25 cellular contexts compared by ENCODE assay signal in the genomic region with DNA sequence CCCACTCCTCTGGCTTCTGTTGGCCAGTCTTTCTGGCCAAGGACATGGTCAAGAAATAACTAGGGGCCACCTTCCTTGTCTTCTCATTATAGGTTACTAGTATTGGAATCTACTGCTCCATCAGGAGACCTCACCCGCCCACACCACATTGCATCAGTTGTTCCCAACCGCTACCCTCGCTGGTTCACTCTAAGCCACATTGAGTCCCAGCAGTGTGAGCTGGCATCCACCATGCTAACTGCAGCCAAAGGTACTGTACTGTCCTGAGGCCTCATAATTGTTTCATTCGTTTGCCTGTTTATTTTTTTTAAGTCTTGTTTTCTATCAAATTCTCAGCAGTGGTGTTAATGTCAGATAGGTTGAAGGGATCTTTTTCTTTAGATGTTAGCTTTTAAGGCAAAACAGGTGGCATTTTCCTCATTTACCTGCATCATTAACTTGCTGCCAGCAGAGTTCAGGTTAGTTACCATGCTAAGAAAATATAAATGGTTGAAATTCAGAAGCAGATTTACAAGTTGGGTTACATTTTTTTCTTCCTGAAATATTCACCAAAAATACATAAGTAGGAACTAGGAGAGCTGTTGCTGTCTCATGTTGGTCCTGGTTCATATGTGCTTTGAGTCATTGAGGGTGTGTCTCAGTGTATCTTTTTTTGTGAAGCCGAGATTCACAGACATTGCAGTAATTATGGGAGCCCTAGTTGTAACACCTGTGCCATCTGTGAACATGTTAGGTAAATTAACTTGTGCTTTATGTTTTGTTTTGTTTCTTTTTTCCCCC.
A peak's percentile ranks its signal among the peaks of the same experiment; 100 is the strongest.
DNase-seq lines count a peak whose midpoint lies in the region; ATAC-seq and TF ChIP-seq lines count a peak whose summit lies in the region.
"Had no signal": no experiment of that assay in that cellular context is flagged by ENCODE, and none has a peak within 500 bp of the region (broad histone marks: within the 10 kb centered on the region; RNA-seq: fewer than 3 reads in every experiment).

No MANE protein-coding gene starts in this region.

- no peak for ATAC-seq in natural killer cell treated with Interleukin-12 subunit alpha and Interleukin-12 subunit beta and Interleukin-15 and Interleukin-18, amount 100 ng/mL, for 72 hours
- ATAC-seq: activated CD8-positive, alpha-beta T cell treated with anti-CD3 and anti-CD28 coated beads for 36 hours; CD8-positive, alpha-beta T cell; right cardiac atrium; stimulated activated naive CD8-positive, alpha-beta T cell treated with anti-CD3 and anti-CD28 coated beads, Interleukin-15, Interleukin-2, amounts not matched to agents 100 U/mL and 50 U/mL, for 24 hours had no signal

- H3K27me3 ChIP-seq in neural progenitor cell (no peaks in the 10 kb centered on the region), esophagus muscularis mucosa (no peaks in the 10 kb centered on the region)
- H3K27me3 ChIP-seq: cardiac muscle cell, testis had no signal

- TF ChIP-seq POLR2A in esophagus muscularis mucosa (IDR thresholded peaks at IDR 0.05; ENCODE audit: low read depth): no peak

- intact Hi-C loops in posterior cingulate gyrus (cut with DNase I): loop anchor here (10.0 kb wide), 1 partner anchor 204 kb away; a partner anchor contains a TSS
- intact Hi-C loops in esophagus muscularis mucosa (cut with DNase I): no loop called here

- H4K20me1 ChIP-seq in neural progenitor cell (ENCODE audit: low read depth): no peaks in the 10 kb centered on the region

- no peak overlapping the region for H3K9ac ChIP-seq in neural progenitor cell

- H3K4me1 Mint-ChIP-seq in endothelial cell (ENCODE audit: unreplicated experiment) (no peaks in the 10 kb centered on the region), neural progenitor cell (no peaks in the 10 kb centered on the region)
- H3K4me1 Mint-ChIP-seq in natural killer cell treated with Interleukin-12 subunit alpha and Interleukin-12 subunit beta and Interleukin-15 and Interleukin-18, amount 100 ng/mL, for 72 hours (ENCODE audit: low read depth in 2 of 2): peaks cover 10 to 11% of the 10 kb centered on the region in 2 donors
- H3K4me1 Mint-ChIP-seq: endodermal cell had no signal

- POLR2A ChIA-PET in RWPE1 (lab: Yijun Ruan, JAX; ENCODE audit: low non-redundant PET): no interaction called here

- H3K9me3 Mint-ChIP-seq in endothelial cell (ENCODE audit: unreplicated experiment) (no peaks in the 10 kb centered on the region), neural progenitor cell (peaks cover 19% of the 10 kb centered on the region)
- H3K9me3 Mint-ChIP-seq in natural killer cell treated with Interleukin-12 subunit alpha and Interleukin-12 subunit beta and Interleukin-15 and Interleukin-18, amount 100 ng/mL, for 72 hours: no peaks in the 10 kb centered on the region

- H3K36me3 ChIP-seq in neural progenitor cell (peaks cover 44% of the 10 kb centered on the region), esophagus muscularis mucosa (peaks cover 41 to 82% (median 63%) of the 10 kb centered on the region in 4 donors)

- no peaks in the 10 kb centered on the region for H3F3A ChIP-seq in neural progenitor cell (ENCODE audit: low read depth)

- CTCF ChIA-PET in RWPE1 (lab: Yijun Ruan, JAX): interaction anchor here (0.6 to 0.7 kb wide), 4 partner anchors 598 to 1244 kb away, joined by 3 to 4 read pairs (median 4); no protein-coding TSS in a partner anchor

- H3K27me3 Mint-ChIP-seq in endothelial cell (ENCODE audit: unreplicated experiment) (peaks cover 13% of the 10 kb centered on the region), neural progenitor cell (ENCODE audit: insufficient read depth, low read depth) (peaks cover 2% of the 10 kb centered on the region)
- H3K27me3 Mint-ChIP-seq in natural killer cell treated with Interleukin-12 subunit alpha and Interleukin-12 subunit beta and Interleukin-15 and Interleukin-18, amount 100 ng/mL, for 72 hours: no peaks in the 10 kb centered on the region
- H3K27me3 Mint-ChIP-seq: activated CD8-positive, alpha-beta T cell treated with anti-CD3 and anti-CD28 coated beads for 36 hours; B cell had no signal

- no peak overlapping the region for H3K4me2 ChIP-seq in neural progenitor cell

- H3K4me1 ChIP-seq in neural progenitor cell (no peaks in the 10 kb centered on the region), esophagus muscularis mucosa (peaks cover 0 to 14% (median 2%) of the 10 kb centered on the region in 4 donors)
- H3K4me1 ChIP-seq: testis had no signal

- in situ Hi-C loops in G401 (cut with HindIII; ENCODE audit: low sequenced_read_pairs): no loop called here

- H3K27ac ChIP-seq in RWPE1: no peak overlapping the region
- no peak overlapping the region for H3K27ac ChIP-seq in neural progenitor cell
- no peak overlapping the region for H3K27ac ChIP-seq in esophagus muscularis mucosa (replicated peaks in 1 of 4)
- H3K27ac ChIP-seq: cardiac muscle cell, testis had no signal

- H3K4me3 ChIP-seq in neural progenitor cell: no peak overlapping the region
- no peak overlapping the region for H3K4me3 ChIP-seq in esophagus muscularis mucosa
- H3K4me3 ChIP-seq: cardiac muscle cell, testis had no signal

- H3K79me2 ChIP-seq in neural progenitor cell (ENCODE audit: low read depth): no peaks in the 10 kb centered on the region

- H3K36me3 Mint-ChIP-seq in endothelial cell (ENCODE audit: low read depth, unreplicated experiment): peaks cover 59% of the 10 kb centered on the region
- peaks cover 63% of the 10 kb centered on the region for H3K36me3 Mint-ChIP-seq in neural progenitor cell
- H3K36me3 Mint-ChIP-seq in natural killer cell treated with Interleukin-12 subunit alpha and Interleukin-12 subunit beta and Interleukin-15 and Interleukin-18, amount 100 ng/mL, for 72 hours: peaks cover 40% of the 10 kb centered on the region

- peak overlapping the region; percentile 6 for H3K4me3 Mint-ChIP-seq in endothelial cell (ENCODE audit: unreplicated experiment)
- H3K4me3 Mint-ChIP-seq in neural progenitor cell: no peak overlapping the region
- H3K4me3 Mint-ChIP-seq in natural killer cell treated with Interleukin-12 subunit alpha and Interleukin-12 subunit beta and Interleukin-15 and Interleukin-18, amount 100 ng/mL, for 72 hours: no peak overlapping the region
- H3K4me3 Mint-ChIP-seq: activated CD8-positive, alpha-beta T cell treated with anti-CD3 and anti-CD28 coated beads for 36 hours; B cell; CD8-positive, alpha-beta T cell; endodermal cell had no signal

- 92% methylated on average over 5 of the region's 5 CpGs for WGBS in esophagus muscularis mucosa

- H2AFZ ChIP-seq in neural progenitor cell (replicated peaks): no peak overlapping the region

- DNase-seq in G401 (ENCODE audit: low spot score) (peak; percentile 26), RWPE1 (ENCODE audit: low spot score) (peak; percentile 17), endothelial cell (ENCODE audit: low spot score) (no peak), neural progenitor cell (ENCODE audit: low spot score) (no peak), posterior cingulate gyrus (no peak), esophagus muscularis mucosa (ENCODE audit: extremely low spot score) (no peak)
- DNase-seq in natural killer cell treated with Interleukin-12 subunit alpha and Interleukin-12 subunit beta and Interleukin-15 and Interleukin-18, amount 100 ng/mL, for 72 hours (ENCODE audit: low spot score): no peak
- DNase-seq: ACHN; activated CD8-positive, alpha-beta memory T cell treated with anti-CD3 and anti-CD28 coated beads, Interleukin-2, amount 50 U/mL, for 48 hours; activated CD8-positive, alpha-beta T cell treated with anti-CD3 and anti-CD28 coated beads for 36 hours; anterior cingulate cortex; CD8-positive, alpha-beta T cell; endodermal cell; hippocampal formation; KBM-7; NCI-H1105 treated with DMSO at 0.1 percent for 48 hours; NCI-H2029; NCI-H526; right cardiac atrium; SHP77; stimulated activated CD4-positive, alpha-beta T cell treated with anti-CD3 and anti-CD28 coated beads, Interleukin-1b, Interleukin-23, amount 100 ng/mL, for 48 hours; stimulated activated naive CD8-positive, alpha-beta T cell treated with anti-CD3 and anti-CD28 coated beads, Interleukin-15, Interleukin-2, amounts not matched to agents 100 U/mL and 50 U/mL, for 24 hours; testis had no signal

- H3K9me3 ChIP-seq in neural progenitor cell (ENCODE audit: low read depth) (peaks cover 12% of the 10 kb centered on the region), esophagus muscularis mucosa (peaks cover 0 to 10% (median 0%) of the 10 kb centered on the region in 4 donors)
- H3K9me3 ChIP-seq: testis had no signal

- H3K27ac Mint-ChIP-seq in endothelial cell (ENCODE audit: unreplicated experiment) (peak overlapping the region; percentile 1), neural progenitor cell (peak overlapping the region; percentile 75)
- peak overlapping the region in 1 of 2 donors; percentile 47 for H3K27ac Mint-ChIP-seq in natural killer cell treated with Interleukin-12 subunit alpha and Interleukin-12 subunit beta and Interleukin-15 and Interleukin-18, amount 100 ng/mL, for 72 hours
- H3K27ac Mint-ChIP-seq: activated CD8-positive, alpha-beta T cell treated with anti-CD3 and anti-CD28 coated beads for 36 hours; B cell; CD8-positive, alpha-beta T cell; endodermal cell had no signal

- TF ChIP-seq CTCF in RWPE1 (conservative IDR thresholded peaks at IDR 0.05; ENCODE audit: low read depth): no peak
- no peak for TF ChIP-seq CTCF in endothelial cell (IDR thresholded peaks at IDR 0.05; ENCODE audit: unreplicated experiment)
- no peak for TF ChIP-seq CTCF in neural progenitor cell (IDR thresholded peaks at IDR 0.05)
- no peak for TF ChIP-seq CTCF in esophagus muscularis mucosa (IDR thresholded peaks at IDR 0.05)

- no peak for TF ChIP-seq EP300 in esophagus muscularis mucosa (IDR thresholded peaks at IDR 0.05)

Comparison
In these comparisons a context has a peak if more than half of its experiments do, and no peak if none do; other contexts are left out.
1. DNase-seq: peak in G401 (single experiment) and RWPE1 (single experiment); none in endothelial cell (single experiment), neural progenitor cell (single experiment), posterior cingulate gyrus (0 of 10), esophagus muscularis mucosa (single experiment) and natural killer cell treated with Interleukin-12 subunit alpha and Interleukin-12 subunit beta and Interleukin-15 and Interleukin-18, amount 100 ng/mL, for 72 hours (single experiment).